In genomic region chr11:112227002-112227401, GRCh38 we compare ENCODE assay signal across 8 cellular contexts. TPM values are rescaled to one million over a fixed set of nuclear protein-coding genes. Genes with fewer than 3 reads are reported as not detected.
DNase-seq lines count a peak whose midpoint lies in the region; ATAC-seq, FAIRE-seq and TF ChIP-seq lines count a peak whose summit lies in the region.

No MANE protein-coding gene starts in this region.

- H3K4me3 Mint-ChIP-seq in Caco-2 (ENCODE audit: unreplicated experiment): peak overlapping the region; percentile 98

- ATAC-seq in HepG2 (no peak), HG02981 (IDR thresholded peaks at IDR 0.05; ENCODE audit: unreplicated experiment) (no peak)

- no peak for TF ChIP-seq RAD21 in HepG2 (CRISPR knock-in tag; IDR thresholded peaks at IDR 0.05)

- peak overlapping the region; percentile 98 for H3K27ac Mint-ChIP-seq in Caco-2 (ENCODE audit: unreplicated experiment)

- TF ChIP-seq EP300 in HepG2 (IDR thresholded peaks at IDR 0.05; ENCODE audit: low read depth in 2 of 2, low read length in 2 of 2): no peak
- TF ChIP-seq EP300 in HepG2 (CRISPR knock-in tag; IDR thresholded peaks at IDR 0.05; ENCODE audit: borderline replicate concordance): no peak

- BruUV-seq in Caco-2 (replicated peaks; lab: Mats Ljungman, UMichigan) (no TSS peak), HepG2 (replicated peaks; lab: Mats Ljungman, UMichigan) (no TSS peak)

- peaks cover 16% of the 10 kb centered on the region for H3K4me1 Mint-ChIP-seq in Caco-2 (ENCODE audit: low read depth, unreplicated experiment)

- H3K79me2 ChIP-seq in Karpas-422 (ENCODE audit: low read length) (peaks cover 26% of the 10 kb centered on the region), HepG2 (ENCODE audit: insufficient read depth, low read length) (peaks cover 18% of the 10 kb centered on the region)

- CTCF ChIA-PET in Caco-2 (lab: Charles Lee): interaction anchor here (0.6 to 2.1 kb wide), 2 partner anchors 53 to 1306 kb away, joined by 3 to 15 read pairs; no protein-coding TSS in a partner anchor
- CTCF ChIA-PET in HepG2 (lab: Yijun Ruan, JAX; ENCODE audit: low intra/inter-chr PET ratio, low total read pairs): interaction anchor here (1.4 kb wide), 1 partner anchor 54 kb away, joined by 4 read pairs; no protein-coding TSS in a partner anchor

- H3K27ac ChIP-seq in Karpas-422 (ENCODE audit: low read length) (no peak overlapping the region), brain microvascular endothelial cell (peak overlapping the region; percentile 98), HepG2 (ENCODE audit: extremely low read length, insufficient read depth, low read length) (peak overlapping the region; percentile 94), thyroid gland (peak overlapping the region; percentile 90 to 99 (median 99))

- in situ Hi-C loops in brain microvascular endothelial cell (cut with HindIII; ENCODE audit: low pct_ligation_motif_present, low sequenced_read_pairs) (no loop called here), HepG2 (cut with HindIII; ENCODE audit: extremely low pct_ligation_motif_present, low pct_unique_long_range_greater_than_20kb) (loop anchor here (10.0 kb wide), 1 partner anchor 228 kb away; no protein-coding TSS in a partner anchor)

- no peak for TF ChIP-seq POLR2A in HepG2 (IDR thresholded peaks at IDR 0.05; ENCODE audit: insufficient read depth in 1 of 2, low read depth in 2 of 2, low read length in 2 of 2)
- no peak for TF ChIP-seq POLR2A in thyroid gland (IDR thresholded peaks at IDR 0.05)

- no peaks in the 10 kb centered on the region for H3K27me3 Mint-ChIP-seq in Caco-2 (ENCODE audit: insufficient read depth, unreplicated experiment)

- no peak for DNase-seq in Caco-2
- no peak for DNase-seq in Karpas-422
- DNase-seq in brain microvascular endothelial cell: peak; percentile 31
- no peak for DNase-seq in HepG2 (ENCODE audit: low spot score)
- DNase-seq in thyroid gland: peak in 1 of 2 donors; percentile 10
- DNase-seq in activated gamma-delta T cell treated with Interleukin-2 at 50 U/mL for 16 hours: no peak
- DNase-seq in DMS153 (lab: John Stamatoyannopoulos, UW): no peak

- H3K9me3 ChIP-seq in Caco-2: no peaks in the 10 kb centered on the region
- no peaks in the 10 kb centered on the region for H3K9me3 ChIP-seq in Karpas-422 (ENCODE audit: low read length)
- no peaks in the 10 kb centered on the region for H3K9me3 ChIP-seq in HepG2 (ENCODE audit: low read length)
- H3K9me3 ChIP-seq in thyroid gland: no peaks in the 10 kb centered on the region

- H3K36me3 Mint-ChIP-seq in Caco-2 (ENCODE audit: insufficient read depth, unreplicated experiment): peaks cover 54% of the 10 kb centered on the region

- H4K20me1 ChIP-seq in Karpas-422 (ENCODE audit: insufficient read depth, low read depth, low read length): no peaks in the 10 kb centered on the region
- H4K20me1 ChIP-seq in HepG2 (ENCODE audit: insufficient read depth, low read length): no peaks in the 10 kb centered on the region

- TF ChIP-seq CTCF in Caco-2 (IDR thresholded peaks at IDR 0.05; ENCODE audit: insufficient read depth in 1 of 2, low read depth in 1 of 2, low read length in 1 of 2, severe bottlenecking in 1 of 2, unreplicated experiment in 1 of 2): no peak
- no peak for TF ChIP-seq CTCF in brain microvascular endothelial cell (IDR thresholded peaks at IDR 0.05; ENCODE audit: low read depth, low read length, missing control alignments)
- no peak for TF ChIP-seq CTCF in HepG2 (CRISPR knock-in tag; IDR thresholded peaks at IDR 0.05)
- no peak for TF ChIP-seq CTCF in thyroid gland (IDR thresholded peaks at IDR 0.05)

- 12% methylated on average over 12 of the region's 12 CpGs for WGBS in HepG2 (ENCODE audit: low lambda C conversion rate)
- WGBS in thyroid gland, 2 donors: 8 to 13% methylated on average over 12 of the region's 12 CpGs

- H3K36me3 ChIP-seq in Caco-2 (ENCODE audit: control insufficient read depth, insufficient read depth, low read length) (peaks cover 3% of the 10 kb centered on the region; the same call in 1 of the 2 replicates), Karpas-422 (ENCODE audit: insufficient read depth, low read length) (0 out of 2 replicates have a peak, but pooled peaks cover 3% of the 10 kb centered on the region), brain microvascular endothelial cell (replicated peaks) (peaks cover 9% of the 10 kb centered on the region), HepG2 (replicated peaks in 1 of 2; ENCODE audit: control insufficient read depth in 1 of 2, insufficient read depth in 2 of 2, low read length in 2 of 2) (peaks cover 1 to 26% of the 10 kb centered on the region in 2 experiments; a peak in 3 of 5 replicates), thyroid gland (peaks cover 0 to 13% of the 10 kb centered on the region in 2 donors)

- peaks cover 24% of the 10 kb centered on the region for H3K4me1 ChIP-seq in Caco-2
- peaks cover 9% of the 10 kb centered on the region for H3K4me1 ChIP-seq in Karpas-422 (ENCODE audit: low read length)
- H3K4me1 ChIP-seq in HepG2 (ENCODE audit: insufficient read depth, low read length): peaks cover 74% of the 10 kb centered on the region
- H3K4me1 ChIP-seq in thyroid gland: peaks cover 8 to 11% of the 10 kb centered on the region in 2 donors

- H2AFZ ChIP-seq in Karpas-422 (ENCODE audit: low read length) (no peak overlapping the region), HepG2 (ENCODE audit: low read length) (no peak overlapping the region)

- POLR2A ChIA-PET in Caco-2 (lab: Charles Lee): no interaction called here
- POLR2A ChIA-PET in HepG2 (lab: Yijun Ruan, JAX): no interaction called here

- H3K9ac ChIP-seq in Karpas-422 (ENCODE audit: low read length) (peak overlapping the region; percentile 81), HepG2 (ENCODE audit: insufficient read depth, low read depth, low read length) (peak overlapping the region; percentile 87)

- H3K27me3 ChIP-seq in Caco-2 (replicated peaks; ENCODE audit: control insufficient read depth, insufficient read depth, low read length): no peaks in the 10 kb centered on the region
- H3K27me3 ChIP-seq in Karpas-422 (ENCODE audit: low read length): no peaks in the 10 kb centered on the region
- H3K27me3 ChIP-seq in brain microvascular endothelial cell (replicated peaks): no peaks in the 10 kb centered on the region
- no peaks in the 10 kb centered on the region; a peak in 1 of 5 replicates for H3K27me3 ChIP-seq in HepG2 (ENCODE audit: control insufficient read depth in 1 of 2, insufficient read depth in 2 of 2, low read length in 2 of 2)
- no peaks in the 10 kb centered on the region for H3K27me3 ChIP-seq in thyroid gland

- H3K9me3 Mint-ChIP-seq in Caco-2 (ENCODE audit: unreplicated experiment): no peaks in the 10 kb centered on the region

- H3K4me2 ChIP-seq in Karpas-422 (ENCODE audit: low read depth, low read length, poor library complexity, severe bottlenecking) (peak overlapping the region; percentile 91), HepG2 (ENCODE audit: low read depth, low read length) (peak overlapping the region; percentile 89)

- H3K4me3 ChIP-seq in Caco-2 (ENCODE audit: low read depth, low read length) (peak overlapping the region; percentile 63), Karpas-422 (ENCODE audit: low read length) (peak overlapping the region; percentile 82), brain microvascular endothelial cell (ENCODE audit: low read depth, low read length) (peak overlapping the region; percentile 72), HepG2 (replicated peaks in 1 of 3; ENCODE audit: insufficient read depth in 1 of 3, low read depth in 2 of 3, low read length in 3 of 3) (peak overlapping the region; percentile 71 to 94 (median 89)), thyroid gland (replicated peaks in 1 of 3) (peak overlapping the region; percentile 50 to 98 (median 88))

- intact Hi-C loops in Caco-2 (cut with micrococcal nuclease; ENCODE audit: unreplicated experiment): no loop called here
- intact Hi-C loops in HepG2 (cut with micrococcal nuclease; ENCODE audit: unreplicated experiment): loop anchor here (10.0 kb wide), 1 partner anchor 568 kb away; no protein-coding TSS in a partner anchor
- intact Hi-C loops in thyroid gland (cut with DNase I): no loop called here

- no peaks in the 10 kb centered on the region for H3K9me2 ChIP-seq in Karpas-422 (replicated peaks; ENCODE audit: insufficient read depth, low read length)

- FAIRE-seq in HepG2 (lab: Jason Lieb, UNC): no peak

RNA-seq across cellular contexts. Expression of gene PTS, which starts 0.8 kb away (rescaled TPM):
- total RNA-seq in Caco-2 (2022) (78.0 and 79.5 TPM in 2 replicates), HepG2 (2016; rRNA removed; fragmentation: Illumina TruSeq; extraction: Trizol) (46.8 and 49.3 TPM in 2 replicates), thyroid gland (10 to 100 TPM; 27.2 to 48.0 (median 39.3) TPM)
- total RNA-seq in Karpas-422 (2014; rRNA removed; shearing (Covaris generic); ENCODE audit: low replicate concordance): 11.4 and 28.6 TPM in 2 replicates
- 40.2 and 43.5 TPM in 2 replicates for total RNA-seq in HepG2 (2016; cell fraction: cytosol; rRNA removed; fragmentation: Illumina TruSeq; extraction: Trizol; ENCODE audit: low read depth)
- 47.6 and 49.7 TPM in 2 replicates for total RNA-seq in HepG2 (2016; cell fraction: insoluble cytoplasmic fraction; rRNA removed; fragmentation: Illumina TruSeq; extraction: Trizol)
- total RNA-seq in HepG2 (2016; cell fraction: membrane; rRNA removed; fragmentation: Illumina TruSeq; extraction: Trizol): 39.7 and 40.1 TPM in 2 replicates
- 38.8 and 43.2 TPM in 2 replicates for total RNA-seq in HepG2 (2016; cell fraction: nucleus; rRNA removed; fragmentation: Illumina TruSeq; extraction: Trizol)
- polyA plus RNA-seq in HepG2 (2011; rRNA removed): 26.3 and 33.6 TPM in 2 replicates
- 19.8 and 26.0 TPM in 2 replicates for polyA plus RNA-seq in HepG2 (2011; cell fraction: cytosol; rRNA removed)
- 23.5 and 45.8 TPM in 2 replicates for polyA plus RNA-seq in HepG2 (2011; cell fraction: nucleus; rRNA removed)
- polyA plus RNA-seq in HepG2 (2012): 32.7 and 36.0 TPM in 2 replicates
- polyA plus RNA-seq in HepG2 (2016; cell fraction: cytosol; fragmentation: Illumina TruSeq; extraction: Trizol; ENCODE audit: low read depth): 28.2 and 34.2 TPM in 2 replicates
- 44.0 and 45.6 TPM in 2 replicates for polyA plus RNA-seq in HepG2 (2016; cell fraction: insoluble cytoplasmic fraction; fragmentation: Illumina TruSeq; extraction: Trizol; ENCODE audit: low read depth)
- polyA plus RNA-seq in HepG2 (2016; cell fraction: membrane; fragmentation: Illumina TruSeq; extraction: Trizol; ENCODE audit: low read depth): 32.0 and 33.3 TPM in 2 replicates
- polyA plus RNA-seq in HepG2 (2016; cell fraction: nucleus; fragmentation: Illumina TruSeq; extraction: Trizol; ENCODE audit: insufficient read depth, low read depth): 60.5 and 68.6 TPM in 2 replicates
- 6.7 and 7.7 TPM in 2 replicates for polyA minus RNA-seq in HepG2 (2011; rRNA and poly(A)+ RNA removed; ENCODE audit: low replicate concordance)
- 6.6 and 7.3 TPM in 2 replicates for polyA minus RNA-seq in HepG2 (2011; cell fraction: cytosol; rRNA and poly(A)+ RNA removed)
- 62.4 and 70.9 TPM in 2 replicates for polyA minus RNA-seq in HepG2 (2011; cell fraction: nucleus; rRNA and poly(A)+ RNA removed)

RNA-seq across cellular contexts. Expression of gene PLET1, which starts 33.7 kb away (rescaled TPM):
- total RNA-seq in Caco-2 (2022) (not detected in 2 replicates), HepG2 (2016; rRNA removed; fragmentation: Illumina TruSeq; extraction: Trizol) (not detected in 2 replicates), thyroid gland (not detected)
- not detected in 2 replicates for total RNA-seq in Karpas-422 (2014; rRNA removed; shearing (Covaris generic); ENCODE audit: low replicate concordance)
- total RNA-seq in HepG2 (2016; cell fraction: cytosol; rRNA removed; fragmentation: Illumina TruSeq; extraction: Trizol; ENCODE audit: low read depth): not detected in 2 replicates
- not detected in 2 replicates for total RNA-seq in HepG2 (2016; cell fraction: insoluble cytoplasmic fraction; rRNA removed; fragmentation: Illumina TruSeq; extraction: Trizol)
- total RNA-seq in HepG2 (2016; cell fraction: membrane; rRNA removed; fragmentation: Illumina TruSeq; extraction: Trizol): not detected in 2 replicates
- not detected in 2 replicates for total RNA-seq in HepG2 (2016; cell fraction: nucleus; rRNA removed; fragmentation: Illumina TruSeq; extraction: Trizol)
- polyA plus RNA-seq in HepG2 (2011; rRNA removed): not detected in 2 replicates
- not detected in 2 replicates for polyA plus RNA-seq in HepG2 (2011; cell fraction: cytosol; rRNA removed)
- not detected in 2 replicates for polyA plus RNA-seq in HepG2 (2011; cell fraction: nucleus; rRNA removed)
- polyA plus RNA-seq in HepG2 (2012): not detected in 2 replicates
- polyA plus RNA-seq in HepG2 (2016; cell fraction: cytosol; fragmentation: Illumina TruSeq; extraction: Trizol; ENCODE audit: low read depth): not detected in 2 replicates
- polyA plus RNA-seq in HepG2 (2016; cell fraction: insoluble cytoplasmic fraction; fragmentation: Illumina TruSeq; extraction: Trizol; ENCODE audit: low read depth): not detected in 2 replicates
- polyA plus RNA-seq in HepG2 (2016; cell fraction: membrane; fragmentation: Illumina TruSeq; extraction: Trizol; ENCODE audit: low read depth): not detected in 2 replicates
- polyA plus RNA-seq in HepG2 (2016; cell fraction: nucleus; fragmentation: Illumina TruSeq; extraction: Trizol; ENCODE audit: insufficient read depth, low read depth): not detected in 2 replicates
- polyA minus RNA-seq in HepG2 (2011; rRNA and poly(A)+ RNA removed; ENCODE audit: low replicate concordance): not detected in 2 replicates
- polyA minus RNA-seq in HepG2 (2011; cell fraction: cytosol; rRNA and poly(A)+ RNA removed): not detected in 2 replicates
- not detected in 2 replicates for polyA minus RNA-seq in HepG2 (2011; cell fraction: nucleus; rRNA and poly(A)+ RNA removed)

RNA-seq across cellular contexts. Expression of gene BCO2, which starts 51.7 kb away (rescaled TPM):
- total RNA-seq in Caco-2 (2022) (1.3 and 2.2 TPM in 2 replicates), HepG2 (2016; rRNA removed; fragmentation: Illumina TruSeq; extraction: Trizol) (0.38 TPM in 1 of 2 replicates, not detected in the other), thyroid gland (10 to 100 TPM in 2 of 4 donors, 1 to 10 TPM in 2; 6.6 to 15.9 (median 11.1) TPM)
- total RNA-seq in Karpas-422 (2014; rRNA removed; shearing (Covaris generic); ENCODE audit: low replicate concordance): 0.40 and 1.1 TPM in 2 replicates
- 0.40 and 1.2 TPM in 2 replicates for total RNA-seq in HepG2 (2016; cell fraction: cytosol; rRNA removed; fragmentation: Illumina TruSeq; extraction: Trizol; ENCODE audit: low read depth)
- total RNA-seq in HepG2 (2016; cell fraction: insoluble cytoplasmic fraction; rRNA removed; fragmentation: Illumina TruSeq; extraction: Trizol): 0.34 and 0.41 TPM in 2 replicates
- total RNA-seq in HepG2 (2016; cell fraction: membrane; rRNA removed; fragmentation: Illumina TruSeq; extraction: Trizol): 0.52 and 0.62 TPM in 2 replicates
- 0.78 and 0.81 TPM in 2 replicates for total RNA-seq in HepG2 (2016; cell fraction: nucleus; rRNA removed; fragmentation: Illumina TruSeq; extraction: Trizol)
- 0.58 and 0.67 TPM in 2 replicates for polyA plus RNA-seq in HepG2 (2011; rRNA removed)
- polyA plus RNA-seq in HepG2 (2011; cell fraction: cytosol; rRNA removed): 0.15 and 0.19 TPM in 2 replicates
- polyA plus RNA-seq in HepG2 (2011; cell fraction: nucleus; rRNA removed): 1.1 and 1.8 TPM in 2 replicates
- 0.72 and 1.4 TPM in 2 replicates for polyA plus RNA-seq in HepG2 (2012)
- not detected in 2 replicates for polyA plus RNA-seq in HepG2 (2016; cell fraction: cytosol; fragmentation: Illumina TruSeq; extraction: Trizol; ENCODE audit: low read depth)
- polyA plus RNA-seq in HepG2 (2016; cell fraction: insoluble cytoplasmic fraction; fragmentation: Illumina TruSeq; extraction: Trizol; ENCODE audit: low read depth): 0.40 and 0.53 TPM in 2 replicates
- not detected in 2 replicates for polyA plus RNA-seq in HepG2 (2016; cell fraction: membrane; fragmentation: Illumina TruSeq; extraction: Trizol; ENCODE audit: low read depth)
- 2.3 and 2.8 TPM in 2 replicates for polyA plus RNA-seq in HepG2 (2016; cell fraction: nucleus; fragmentation: Illumina TruSeq; extraction: Trizol; ENCODE audit: insufficient read depth, low read depth)
- polyA minus RNA-seq in HepG2 (2011; rRNA and poly(A)+ RNA removed; ENCODE audit: low replicate concordance): 0.28 and 0.40 TPM in 2 replicates
- polyA minus RNA-seq in HepG2 (2011; cell fraction: cytosol; rRNA and poly(A)+ RNA removed): not detected in 2 replicates
- polyA minus RNA-seq in HepG2 (2011; cell fraction: nucleus; rRNA and poly(A)+ RNA removed): 2.7 and 4.0 TPM in 2 replicates

RNA-seq across cellular contexts. Expression of gene TEX12, which starts 59.8 kb away (rescaled TPM):
- total RNA-seq in Caco-2 (2022) (not detected in 2 replicates), HepG2 (2016; rRNA removed; fragmentation: Illumina TruSeq; extraction: Trizol) (not detected in 2 replicates), thyroid gland (under 1 TPM in 1 of 4 donors, not detected in 3; 0.33 TPM)
- total RNA-seq in Karpas-422 (2014; rRNA removed; shearing (Covaris generic); ENCODE audit: low replicate concordance): not detected in 2 replicates
- total RNA-seq in HepG2 (2016; cell fraction: cytosol; rRNA removed; fragmentation: Illumina TruSeq; extraction: Trizol; ENCODE audit: low read depth): not detected in 2 replicates
- total RNA-seq in HepG2 (2016; cell fraction: insoluble cytoplasmic fraction; rRNA removed; fragmentation: Illumina TruSeq; extraction: Trizol): 0.15 TPM in 1 of 2 replicates, not detected in the other
- not detected in 2 replicates for total RNA-seq in HepG2 (2016; cell fraction: membrane; rRNA removed; fragmentation: Illumina TruSeq; extraction: Trizol)
- total RNA-seq in HepG2 (2016; cell fraction: nucleus; rRNA removed; fragmentation: Illumina TruSeq; extraction: Trizol): 0.69 TPM in 1 of 2 replicates, not detected in the other
- not detected in 2 replicates for polyA plus RNA-seq in HepG2 (2011; rRNA removed)
- polyA plus RNA-seq in HepG2 (2011; cell fraction: cytosol; rRNA removed): not detected in 2 replicates
- 0.19 TPM in 1 of 2 replicates, not detected in the other for polyA plus RNA-seq in HepG2 (2011; cell fraction: nucleus; rRNA removed)
- not detected in 2 replicates for polyA plus RNA-seq in HepG2 (2012)
- polyA plus RNA-seq in HepG2 (2016; cell fraction: cytosol; fragmentation: Illumina TruSeq; extraction: Trizol; ENCODE audit: low read depth): not detected in 2 replicates
- not detected in 2 replicates for polyA plus RNA-seq in HepG2 (2016; cell fraction: insoluble cytoplasmic fraction; fragmentation: Illumina TruSeq; extraction: Trizol; ENCODE audit: low read depth)
- not detected in 2 replicates for polyA plus RNA-seq in HepG2 (2016; cell fraction: membrane; fragmentation: Illumina TruSeq; extraction: Trizol; ENCODE audit: low read depth)
- polyA plus RNA-seq in HepG2 (2016; cell fraction: nucleus; fragmentation: Illumina TruSeq; extraction: Trizol; ENCODE audit: insufficient read depth, low read depth): 1.6 TPM in 1 of 2 replicates, not detected in the other
- not detected in 2 replicates for polyA minus RNA-seq in HepG2 (2011; rRNA and poly(A)+ RNA removed; ENCODE audit: low replicate concordance)
- polyA minus RNA-seq in HepG2 (2011; cell fraction: cytosol; rRNA and poly(A)+ RNA removed): not detected in 2 replicates
- not detected in 2 replicates for polyA minus RNA-seq in HepG2 (2011; cell fraction: nucleus; rRNA and poly(A)+ RNA removed)
